Comparison of ENCODE assay signal across 12 cellular contexts in the genomic region with DNA sequence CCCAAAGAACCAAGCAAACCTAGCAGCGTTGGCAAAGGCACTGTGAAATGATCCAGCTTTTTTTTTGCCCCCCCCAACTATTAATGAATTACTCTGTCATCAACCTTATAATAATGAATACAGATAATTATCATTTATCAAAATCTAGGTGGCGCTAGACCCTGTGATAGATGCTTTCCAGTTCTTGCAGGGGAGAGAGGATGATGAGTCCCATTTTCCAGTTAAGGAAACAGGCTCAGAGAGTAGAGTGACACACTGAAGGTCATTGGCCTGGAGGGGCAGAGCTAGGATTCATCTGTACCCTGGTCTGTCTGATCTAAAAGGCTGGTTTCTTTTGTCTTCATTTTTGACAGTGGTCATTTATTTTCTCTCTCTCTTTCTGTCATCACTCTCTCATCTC. TPM values are rescaled to one million over a fixed set of nuclear protein-coding genes. Genes with fewer than 3 reads are reported as not detected.
DNase-seq lines count a peak whose midpoint lies in the region; ATAC-seq and TF ChIP-seq lines count a peak whose summit lies in the region.
"Had no signal": no experiment of that assay in that cellular context is flagged by ENCODE, and none has a peak within 500 bp of the region (broad histone marks: within the 10 kb centered on the region; RNA-seq: fewer than 3 reads in every experiment).

No MANE protein-coding gene starts in this region.

- H3K4me1 ChIP-seq in HEK293 (ENCODE audit: control insufficient read depth, insufficient read depth, low read length) (no peaks in the 10 kb centered on the region), neural progenitor cell (peaks cover 6% of the 10 kb centered on the region), trophoblast cell (ENCODE audit: control insufficient read depth in 1 of 2, insufficient read depth in 2 of 2, low read length in 2 of 2) (no peaks in the 10 kb centered on the region)

- H3K9me3 Mint-ChIP-seq in activated CD4-positive, alpha-beta memory T cell treated with anti-CD3 and anti-CD28 coated beads for 36 hours: no peaks in the 10 kb centered on the region
- H3K9me3 Mint-ChIP-seq in activated CD4-positive, alpha-beta memory T cell treated with anti-CD3 and anti-CD28 coated beads, Interleukin-2, amount 10 ng/mL, durations not matched to agents 7 days and 5 days: no peaks in the 10 kb centered on the region
- H3K9me3 Mint-ChIP-seq in neural progenitor cell: peaks cover 4% of the 10 kb centered on the region
- H3K9me3 Mint-ChIP-seq: activated B cell treated with CpG ODN at 0.5 μM for 24 hours, memory B cell had no signal

- no peaks in the 10 kb centered on the region for H3K79me1 ChIP-seq in trophoblast cell (ENCODE audit: low read length)

- H3K36me3 Mint-ChIP-seq in activated CD4-positive, alpha-beta memory T cell treated with anti-CD3 and anti-CD28 coated beads for 36 hours: no peaks in the 10 kb centered on the region
- H3K36me3 Mint-ChIP-seq in activated CD4-positive, alpha-beta memory T cell treated with anti-CD3 and anti-CD28 coated beads, Interleukin-2, amount 10 ng/mL, durations not matched to agents 7 days and 5 days (ENCODE audit: low read depth): no peaks in the 10 kb centered on the region
- H3K36me3 Mint-ChIP-seq in neural progenitor cell: peaks cover under 1% of the 10 kb centered on the region
- H3K36me3 Mint-ChIP-seq: memory B cell had no signal

- H4K12ac ChIP-seq in trophoblast cell (ENCODE audit: low read depth, low read length): no peak overlapping the region

- DNase-seq in activated CD4-positive, alpha-beta memory T cell treated with anti-CD3 and anti-CD28 coated beads for 36 hours: peak; percentile 17
- DNase-seq in activated CD4-positive, alpha-beta memory T cell treated with anti-CD3 and anti-CD28 coated beads, Interleukin-2, amount 10 ng/mL, durations not matched to agents 7 days and 5 days: no peak
- DNase-seq in neural progenitor cell (ENCODE audit: low spot score): no peak
- DNase-seq in trophoblast cell: no peak
- DNase-seq in HK-2 (ENCODE audit: unreplicated experiment): no peak

- no peaks in the 10 kb centered on the region for H3K27me3 ChIP-seq in SU-DHL-6 (ENCODE audit: low read length)
- no peaks in the 10 kb centered on the region for H3K27me3 ChIP-seq in neural progenitor cell
- no peaks in the 10 kb centered on the region for H3K27me3 ChIP-seq in trophoblast cell (ENCODE audit: insufficient read depth, low read length)
- H3K27me3 ChIP-seq: body of pancreas, ovary had no signal

- H3K4me2 ChIP-seq in SU-DHL-6 (ENCODE audit: low read depth, low read length, poor library complexity, severe bottlenecking) (no peak overlapping the region), neural progenitor cell (no peak overlapping the region), trophoblast cell (ENCODE audit: low read length) (no peak overlapping the region)

- H3K4ac ChIP-seq in trophoblast cell (ENCODE audit: low read depth, low read length): no peak overlapping the region

- no peak overlapping the region for H2BK5ac ChIP-seq in trophoblast cell (ENCODE audit: low read depth, low read length, poor library complexity)

- H4K20me1 ChIP-seq in SU-DHL-6 (ENCODE audit: low read depth, low read length) (no peaks in the 10 kb centered on the region), neural progenitor cell (ENCODE audit: low read depth) (no peaks in the 10 kb centered on the region)

- no peak overlapping the region for H2BK12ac ChIP-seq in trophoblast cell (ENCODE audit: low read length)

- H3K27ac ChIP-seq in HEK293 (ENCODE audit: extremely low read depth, low read depth, low read length): no peak overlapping the region
- no peak overlapping the region for H3K27ac ChIP-seq in SU-DHL-6 (ENCODE audit: low read depth, low read length)
- no peak overlapping the region for H3K27ac ChIP-seq in neural progenitor cell
- no peak overlapping the region for H3K27ac ChIP-seq in trophoblast cell (ENCODE audit: low read depth, low read length)
- H3K27ac ChIP-seq: body of pancreas, ovary had no signal

- H2BK120ac ChIP-seq in trophoblast cell (ENCODE audit: insufficient read depth, low read length, poor library complexity): no peak overlapping the region

- H3K4me3 Mint-ChIP-seq in activated CD4-positive, alpha-beta memory T cell treated with anti-CD3 and anti-CD28 coated beads for 36 hours: no peak overlapping the region
- H3K4me3 Mint-ChIP-seq in activated CD4-positive, alpha-beta memory T cell treated with anti-CD3 and anti-CD28 coated beads, Interleukin-2, amount 10 ng/mL, durations not matched to agents 7 days and 5 days: no peak overlapping the region
- H3K4me3 Mint-ChIP-seq in neural progenitor cell: no peak overlapping the region
- H3K4me3 Mint-ChIP-seq: activated B cell treated with CpG ODN at 0.5 μM for 24 hours, memory B cell had no signal

- H3K4me1 Mint-ChIP-seq in activated CD4-positive, alpha-beta memory T cell treated with anti-CD3 and anti-CD28 coated beads for 36 hours (ENCODE audit: low read depth): peaks cover 12% of the 10 kb centered on the region
- peaks cover 14% of the 10 kb centered on the region for H3K4me1 Mint-ChIP-seq in activated CD4-positive, alpha-beta memory T cell treated with anti-CD3 and anti-CD28 coated beads, Interleukin-2, amount 10 ng/mL, durations not matched to agents 7 days and 5 days
- peaks cover 35% of the 10 kb centered on the region for H3K4me1 Mint-ChIP-seq in neural progenitor cell

- no peak overlapping the region for H4K91ac ChIP-seq in trophoblast cell (ENCODE audit: low read depth, low read length)

- no peak overlapping the region for H3K27ac Mint-ChIP-seq in activated CD4-positive, alpha-beta memory T cell treated with anti-CD3 and anti-CD28 coated beads for 36 hours
- H3K27ac Mint-ChIP-seq in activated CD4-positive, alpha-beta memory T cell treated with anti-CD3 and anti-CD28 coated beads, Interleukin-2, amount 10 ng/mL, durations not matched to agents 7 days and 5 days: no peak overlapping the region
- no peak overlapping the region for H3K27ac Mint-ChIP-seq in neural progenitor cell
- H3K27ac Mint-ChIP-seq: activated B cell treated with CpG ODN at 0.5 μM for 24 hours had no signal

- no peak overlapping the region for H3K23ac ChIP-seq in trophoblast cell (ENCODE audit: low read length)

- H3K9me2 ChIP-seq in SU-DHL-6 (replicated peaks; ENCODE audit: insufficient read depth, low read length): no peaks in the 10 kb centered on the region

- POLR2A ChIA-PET in activated CD4-positive, alpha-beta memory T cell treated with anti-CD3 and anti-CD28 coated beads for 36 hours (lab: Charles Lee): no interaction called here
- POLR2A ChIA-PET in activated CD4-positive, alpha-beta memory T cell treated with anti-CD3 and anti-CD28 coated beads, Interleukin-2, amount 10 ng/mL, durations not matched to agents 7 days and 5 days (lab: Charles Lee): interaction anchor here (1.5 kb wide), 1 partner anchor 40 kb away, joined by 4 read pairs; the partner anchor contains the start of gene KCTD6
- POLR2A ChIA-PET in HEK293 (lab: Yijun Ruan, JAX): interaction anchor here (0.5 kb wide), 1 partner anchor 221 kb away, joined by 5 read pairs; no protein-coding TSS in a partner anchor

- intact Hi-C loops in activated CD4-positive, alpha-beta memory T cell treated with anti-CD3 and anti-CD28 coated beads for 36 hours (cut with micrococcal nuclease): loop anchor here (1.0 to 2.0 kb wide), 8 partner anchors 40 to 345 kb away; partner anchors contain the start of genes ABHD6, HTD2, KCTD6 and PDHB

- H3K79me2 ChIP-seq in SU-DHL-6 (ENCODE audit: insufficient read depth, low read length) (no peaks in the 10 kb centered on the region), neural progenitor cell (ENCODE audit: low read depth) (no peaks in the 10 kb centered on the region), trophoblast cell (ENCODE audit: control insufficient read depth, insufficient read depth, low read length, poor library complexity) (no peaks in the 10 kb centered on the region)

- no peak overlapping the region for H2AFZ ChIP-seq in SU-DHL-6 (ENCODE audit: low read depth, low read length, severe bottlenecking)
- no peak overlapping the region for H2AFZ ChIP-seq in neural progenitor cell (replicated peaks)
- no peak overlapping the region for H2AFZ ChIP-seq in trophoblast cell (ENCODE audit: insufficient read depth, low read length, poor library complexity)

- no peaks in the 10 kb centered on the region for H3F3A ChIP-seq in SU-DHL-6 (ENCODE audit: insufficient read depth)
- no peaks in the 10 kb centered on the region for H3F3A ChIP-seq in neural progenitor cell (ENCODE audit: low read depth)

- H3K36me3 ChIP-seq in HEK293 (ENCODE audit: control insufficient read depth in 2 of 2, insufficient read depth in 1 of 2, low read length in 2 of 2) (no peaks in the 10 kb centered on the region), SU-DHL-6 (ENCODE audit: low read length) (no peaks in the 10 kb centered on the region), neural progenitor cell (no peaks in the 10 kb centered on the region), trophoblast cell (ENCODE audit: control insufficient read depth in 1 of 2, insufficient read depth in 2 of 2, low read length in 2 of 2) (no peaks in the 10 kb centered on the region)
- H3K36me3 ChIP-seq: ovary had no signal

- H3K27me3 Mint-ChIP-seq in activated CD4-positive, alpha-beta memory T cell treated with anti-CD3 and anti-CD28 coated beads for 36 hours: no peaks in the 10 kb centered on the region
- no peaks in the 10 kb centered on the region for H3K27me3 Mint-ChIP-seq in activated CD4-positive, alpha-beta memory T cell treated with anti-CD3 and anti-CD28 coated beads, Interleukin-2, amount 10 ng/mL, durations not matched to agents 7 days and 5 days
- peaks cover under 1% of the 10 kb centered on the region for H3K27me3 Mint-ChIP-seq in neural progenitor cell (ENCODE audit: insufficient read depth, low read depth)
- H3K27me3 Mint-ChIP-seq: activated B cell treated with CpG ODN at 0.5 μM for 24 hours had no signal

- H3K18ac ChIP-seq in trophoblast cell (ENCODE audit: low read length): no peak overlapping the region

- no peak overlapping the region for H3K4me3 ChIP-seq in HEK293 (ENCODE audit: low read depth, low read length)
- no peak overlapping the region for H3K4me3 ChIP-seq in SU-DHL-6 (ENCODE audit: insufficient read depth, low read length, poor library complexity, severe bottlenecking)
- H3K4me3 ChIP-seq in neural progenitor cell: no peak overlapping the region
- H3K4me3 ChIP-seq in trophoblast cell (ENCODE audit: low read depth, low read length): no peak overlapping the region
- H3K4me3 ChIP-seq: body of pancreas, ovary had no signal

- no peak overlapping the region for H4K8ac ChIP-seq in trophoblast cell (ENCODE audit: low read depth, low read length)

- no peak for ATAC-seq in GM19455 (IDR thresholded peaks at IDR 0.05; ENCODE audit: unreplicated experiment)

- no CpG with 5 or more reads among the region's 2 CpGs for WGBS in trophoblast cell (ENCODE audit: extremely low coverage, insufficient coverage, insufficient read length)

- TF ChIP-seq CTCF in HEK293 (tag by site-specific recombination; IDR thresholded peaks at IDR 0.05): no peak
- peak; percentile 54 for TF ChIP-seq CTCF in SU-DHL-6 (IDR thresholded peaks at IDR 0.05; ENCODE audit: insufficient read depth, low read length, poor library complexity, severe bottlenecking)
- peak; percentile 3 for TF ChIP-seq CTCF in neural progenitor cell (IDR thresholded peaks at IDR 0.05)

- H3K9me3 ChIP-seq in HEK293 (ENCODE audit: control insufficient read depth, insufficient read depth, low read depth, low read length) (no peaks in the 10 kb centered on the region), SU-DHL-6 (ENCODE audit: insufficient read depth, low read length) (no peaks in the 10 kb centered on the region), neural progenitor cell (ENCODE audit: low read depth) (no peaks in the 10 kb centered on the region), trophoblast cell (ENCODE audit: insufficient read depth, low read depth, low read length) (no peaks in the 10 kb centered on the region)
- H3K9me3 ChIP-seq: body of pancreas, ovary had no signal

- no peak overlapping the region for H3K14ac ChIP-seq in trophoblast cell (ENCODE audit: low read length)

- no peak overlapping the region for H2AK5ac ChIP-seq in trophoblast cell (ENCODE audit: low read length)

- CTCF ChIA-PET in activated CD4-positive, alpha-beta memory T cell treated with anti-CD3 and anti-CD28 coated beads for 36 hours (lab: Charles Lee): interaction anchor here (0.5 to 4.9 kb wide), 17 partner anchors 10 to 543 kb away, joined by 3 to 29 read pairs (median 5); partner anchors contain the start of genes HTD2, KCTD6, PDHB and RPP14
- CTCF ChIA-PET in activated CD4-positive, alpha-beta memory T cell treated with anti-CD3 and anti-CD28 coated beads, Interleukin-2, amount 10 ng/mL, durations not matched to agents 7 days and 5 days (lab: Charles Lee): interaction anchor here (0.7 to 2.3 kb wide), 9 partner anchors 10 to 225 kb away, joined by 3 to 10 read pairs (median 5); partner anchors contain the start of genes HTD2, KCTD6 and RPP14
- CTCF ChIA-PET in HEK293 (lab: Yijun Ruan, JAX): interaction anchor here (0.6 to 1.7 kb wide), 15 partner anchors 10 to 1371 kb away, joined by 3 to 12 read pairs (median 4); partner anchors contain the start of genes HTD2, KCTD6 and RPP14

- H3K9ac ChIP-seq in SU-DHL-6 (ENCODE audit: low read length): no peak overlapping the region
- H3K9ac ChIP-seq in neural progenitor cell: no peak overlapping the region
- no peak overlapping the region for H3K9ac ChIP-seq in trophoblast cell (ENCODE audit: low read length)

RNA-seq across cellular contexts. Expression of gene ACOX2, which starts 5.0 kb away (rescaled TPM):
- total RNA-seq in activated CD4-positive, alpha-beta memory T cell treated with anti-CD3 and anti-CD28 coated beads for 36 hours: not detected
- total RNA-seq in activated CD4-positive, alpha-beta memory T cell treated with anti-CD3 and anti-CD28 coated beads, Interleukin-2, amount 10 ng/mL, durations not matched to agents 7 days and 5 days: not detected
- total RNA-seq in neural progenitor cell (ENCODE audit: low replicate concordance): 4.3 and 7.6 TPM in 2 replicates
- 0.21 and 0.32 TPM in 2 replicates for polyA plus RNA-seq in trophoblast cell (2013)
- total RNA-seq: activated B cell treated with CpG ODN at 0.5 μM for 24 hours had no signal

RNA-seq across cellular contexts. Expression of gene KCTD6, which starts 40.1 kb away (rescaled TPM):
- 1 to 10 TPM; 8.0 to 8.6 TPM for total RNA-seq in activated CD4-positive, alpha-beta memory T cell treated with anti-CD3 and anti-CD28 coated beads for 36 hours
- 10 to 100 TPM in 1 of 2 experiments, 1 to 10 TPM in 1; 9.4 to 12.4 TPM for total RNA-seq in activated CD4-positive, alpha-beta memory T cell treated with anti-CD3 and anti-CD28 coated beads, Interleukin-2, amount 10 ng/mL, durations not matched to agents 7 days and 5 days
- 29.3 and 39.6 TPM in 2 replicates for total RNA-seq in neural progenitor cell (ENCODE audit: low replicate concordance)
- 8.6 and 9.5 TPM in 2 replicates for polyA plus RNA-seq in trophoblast cell (2013)

RNA-seq across cellular contexts. Expression of gene FAM107A, which starts 45.2 kb away (rescaled TPM):
- not detected for total RNA-seq in activated CD4-positive, alpha-beta memory T cell treated with anti-CD3 and anti-CD28 coated beads for 36 hours
- not detected for total RNA-seq in activated CD4-positive, alpha-beta memory T cell treated with anti-CD3 and anti-CD28 coated beads, Interleukin-2, amount 10 ng/mL, durations not matched to agents 7 days and 5 days
- total RNA-seq in neural progenitor cell (ENCODE audit: low replicate concordance): 0.11 and 0.71 TPM in 2 replicates
- not detected in 2 replicates for polyA plus RNA-seq in trophoblast cell (2013)
- total RNA-seq: activated B cell treated with CpG ODN at 0.5 μM for 24 hours had no signal
